In genomic region chr17:79851461-79851817, GRCh38 we compare ENCODE assay signal across 11 cellular contexts. TPM values are rescaled to one million over a fixed set of nuclear protein-coding genes. Genes with fewer than 3 reads are reported as not detected.
DNase-seq lines count a peak whose midpoint lies in the region; ATAC-seq, FAIRE-seq and TF ChIP-seq lines count a peak whose summit lies in the region.
"Had no signal": no experiment of that assay in that cellular context is flagged by ENCODE, and none has a peak within 500 bp of the region (broad histone marks: within the 10 kb centered on the region; RNA-seq: fewer than 3 reads in every experiment).

No MANE protein-coding gene starts in this region.

- no peak for TF ChIP-seq CTCF in LNCaP clone FGC (IDR thresholded peaks at IDR 0.05; ENCODE audit: control insufficient read depth, extremely low read depth, insufficient read depth)

- H3K27ac Mint-ChIP-seq in activated naive CD4-positive, alpha-beta T cell treated with anti-CD3 and anti-CD28 coated beads, Interleukin-2, amount 50 U/mL, for 72 hours, result no peak overlapping the region
- H3K27ac Mint-ChIP-seq: activated CD4-positive, alpha-beta T cell treated with anti-CD3 and anti-CD28 coated beads for 36 hours had no signal

- peak; percentile 91 for DNase-seq in COLO668 (lab: John Stamatoyannopoulos, UW; ENCODE audit: unreplicated experiment)
- peak; percentile 91 for DNase-seq in LNCaP clone FGC (ENCODE audit: low read depth)
- peak; percentile 54 for DNase-seq in RCC 7860 (ENCODE audit: low spot score)
- DNase-seq in left colon, result peak; percentile 83 to 88
- no peak for DNase-seq in activated naive CD4-positive, alpha-beta T cell treated with anti-CD3 and anti-CD28 coated beads, Interleukin-2, amount 50 U/mL, for 72 hours (ENCODE audit: low spot score in 2 of 2)
- no peak for DNase-seq in HK-2 (ENCODE audit: unreplicated experiment)
- no peak for DNase-seq in NK-92 treated with Interleukin-12 subunit alpha and Interleukin-12 subunit beta, amount 100 ng/mL, for 24 hours (lab: John Stamatoyannopoulos, UW)
- no peak for DNase-seq in NCI-H1092 (lab: John Stamatoyannopoulos, UW)
- DNase-seq: activated CD4-positive, alpha-beta T cell treated with anti-CD3 and anti-CD28 coated beads for 36 hours; GDM1 had no signal

- intact Hi-C loops in left colon (cut with DNase I, micrococcal nuclease), result no loop called here

- no peak overlapping the region for H3K4me3 ChIP-seq in LNCaP clone FGC (ENCODE audit: low read depth, low read length)

- no peaks in the 10 kb centered on the region for H3K9me3 Mint-ChIP-seq in activated naive CD4-positive, alpha-beta T cell treated with anti-CD3 and anti-CD28 coated beads, Interleukin-2, amount 50 U/mL, for 72 hours

- FAIRE-seq in RCC 7860 (lab: Jason Lieb, UNC), result no peak

- ATAC-seq in left colon, result peak; percentile 78
- no peak for ATAC-seq in activated naive CD4-positive, alpha-beta T cell treated with anti-CD3 and anti-CD28 coated beads, Interleukin-2, amount 50 U/mL, for 72 hours
- ATAC-seq: activated CD4-positive, alpha-beta T cell treated with anti-CD3 and anti-CD28 coated beads for 36 hours had no signal

- H3K36me3 Mint-ChIP-seq in activated naive CD4-positive, alpha-beta T cell treated with anti-CD3 and anti-CD28 coated beads, Interleukin-2, amount 50 U/mL, for 72 hours, result no peaks in the 10 kb centered on the region
- H3K36me3 Mint-ChIP-seq: brain had no signal

RNA-seq across cellular contexts. Expression of gene CBX4, which starts 12.2 kb away (rescaled TPM):
- 10 to 100 TPM; 12.1 to 14.5 TPM for total RNA-seq in left colon
- 10 to 100 TPM; 12.7 to 16.8 TPM for total RNA-seq in activated naive CD4-positive, alpha-beta T cell treated with anti-CD3 and anti-CD28 coated beads, Interleukin-2, amount 50 U/mL, for 72 hours

RNA-seq across cellular contexts. Expression of gene CBX8, which starts 54.6 kb away (rescaled TPM):
- total RNA-seq in left colon, result 1 to 10 TPM; 4.0 to 6.5 TPM
- 1 to 10 TPM; 1.5 to 5.6 TPM for total RNA-seq in activated naive CD4-positive, alpha-beta T cell treated with anti-CD3 and anti-CD28 coated beads, Interleukin-2, amount 50 U/mL, for 72 hours

Comparison
In these comparisons a context has a peak if more than half of its experiments do, and no peak if none do; other contexts are left out.
1. DNase-seq: peak in COLO668 (single experiment), LNCaP clone FGC (single experiment), RCC 7860 (single experiment) and left colon (2 of 2); none in activated naive CD4-positive, alpha-beta T cell treated with anti-CD3 and anti-CD28 coated beads, Interleukin-2, amount 50 U/mL, for 72 hours (0 of 2), HK-2 (single experiment), NK-92 treated with Interleukin-12 subunit alpha and Interleukin-12 subunit beta, amount 100 ng/mL, for 24 hours (single experiment) and NCI-H1092 (single experiment).